In the genomic region with DNA sequence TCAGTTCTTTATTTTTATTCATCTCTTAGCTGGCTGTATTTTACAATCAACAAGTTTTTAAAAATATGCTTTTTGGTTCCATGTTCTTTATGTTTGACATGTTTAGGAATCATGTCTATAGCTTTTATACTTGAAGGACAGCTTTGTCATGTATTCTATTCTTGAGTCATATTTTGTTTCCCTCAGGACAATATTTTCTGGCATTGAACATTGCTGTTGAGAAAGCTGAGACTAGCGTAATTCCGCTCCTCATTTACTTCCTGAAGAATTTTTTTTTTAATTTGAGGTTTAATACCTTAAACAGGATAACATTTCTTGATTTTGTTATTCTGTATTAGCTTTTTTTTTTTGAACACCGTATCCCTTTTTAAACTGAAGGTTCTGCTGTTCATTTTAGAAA, we compare ENCODE assay signal across 24 cellular contexts. TPM values are rescaled to one million over a fixed set of nuclear protein-coding genes. Genes with fewer than 3 reads are reported as not detected.
"Had no signal": no experiment of that assay in that cellular context is flagged by ENCODE, and none has a peak within 500 bp of the region (broad histone marks: within the 10 kb centered on the region; RNA-seq: fewer than 3 reads in every experiment).

No MANE protein-coding gene starts in this region.

- FAIRE-seq: HepG2 had no signal

- ATAC-seq: HepG2 had no signal

- DNase-seq: IMR-90, Karpas-422, KG1, MV-4-11, NCI-H1048, NCI-H1105, NCI-H1417, NCI-H1436 treated with DMSO at 0.1 percent for 48 hours, NCI-H1694, NCI-H187 treated with DMSO at 0.1 percent for 48 hours, NCI-H2081, NCI-H2107, NCI-H226, NCI-H446, NCI-H510A, NCI-H524 treated with DMSO at 0.1 percent for 48 hours, NCI-H69, NCI-H774, RPMI8226, SHP77, SK-N-SH, SW 1271 had no signal

RNA-seq across cellular contexts. Expression of a gene that starts 56.2 kb away (rescaled TPM):
- total RNA-seq: HT1080 had no signal
